ENCODE assay signal across 26 cellular contexts in the genomic region with DNA sequence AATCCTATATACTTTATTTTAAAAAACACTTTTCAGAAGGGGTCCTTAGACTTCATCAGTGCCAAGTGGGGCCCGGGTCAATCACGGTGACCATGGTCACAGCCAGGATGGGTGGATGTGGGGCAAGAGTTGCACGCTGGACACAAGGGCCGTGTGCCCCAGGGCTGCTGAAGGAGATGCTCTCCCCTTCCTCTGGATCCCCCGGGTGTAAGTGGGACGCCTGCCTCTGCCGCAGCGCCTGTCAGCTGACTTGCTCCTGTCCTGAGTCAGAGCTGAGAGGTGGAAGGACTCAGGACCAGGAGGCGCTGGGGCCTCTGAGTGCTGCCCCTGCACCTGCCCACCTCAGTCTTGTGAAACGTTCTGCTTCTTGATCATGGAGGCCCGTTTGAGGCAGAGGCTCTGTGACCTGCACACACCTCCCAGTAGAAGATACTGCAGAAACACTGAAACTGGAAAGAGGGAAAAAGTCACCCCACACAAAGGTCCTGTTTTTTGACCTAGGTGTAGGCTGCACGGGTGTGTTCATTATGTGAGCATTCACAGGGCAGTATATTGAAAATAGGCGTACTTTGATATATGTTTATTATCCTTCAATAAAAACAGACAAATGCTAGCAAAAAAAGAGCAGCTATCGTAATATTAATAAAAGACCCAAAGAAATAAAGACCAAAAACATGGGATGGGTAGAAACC. TPM values are rescaled to one million over a fixed set of nuclear protein-coding genes. Genes with fewer than 3 reads are reported as not detected.
"Had no signal": no experiment of that assay in that cellular context is flagged by ENCODE, and none has a peak within 500 bp of the region (broad histone marks: within the 10 kb centered on the region; RNA-seq: fewer than 3 reads in every experiment).

No MANE protein-coding gene starts in this region.

- H3K36me3 ChIP-seq: gastroesophageal sphincter, heart left ventricle, left lung, thoracic aorta, tibial nerve, upper lobe of left lung had no signal

- H3K4me1 ChIP-seq: gastroesophageal sphincter, parathyroid adenoma had no signal

- H3K9me3 ChIP-seq: gastroesophageal sphincter, heart left ventricle, left lung, thoracic aorta, tibial nerve, upper lobe of left lung had no signal

- DNase-seq: dorsolateral prefrontal cortex; effector CD8-positive, alpha-beta T cell; endodermal cell; foreskin fibroblast; heart left ventricle; kidney; left lung; mesenchymal stem cell; midbrain; nephron progenitor cell; stimulated activated CD4-positive, alpha-beta T cell treated with anti-CD3 and anti-CD28 coated beads, Interleukin-4, amount 100 ng/mL, for 4 hours; upper lobe of left lung had no signal

- H3K27ac Mint-ChIP-seq: endodermal cell; naive thymus-derived CD8-positive, alpha-beta T cell; nephron progenitor cell; progenitor cell of endocrine pancreas; stimulated activated memory B cell treated with anti-CD40 and anti-IgM and Interleukin-4, amounts not matched to agents 10 μg/mL and 1 μg/mL and 100 μg/mL, for 72 hours; stimulated activated naive CD8-positive, alpha-beta T cell treated with anti-CD3 and anti-CD28 coated beads, Interleukin-15, Interleukin-2, amounts not matched to agents 100 ng/mL and 50 ng/mL, for 24 hours had no signal

- H3K4me3 ChIP-seq: dorsolateral prefrontal cortex, gastroesophageal sphincter, heart left ventricle, hepatocyte, left lung, thoracic aorta, tibial nerve, upper lobe of left lung had no signal

- ATAC-seq: esophagus mucosa; gastroesophageal sphincter; heart left ventricle; left lung; naive thymus-derived CD8-positive, alpha-beta T cell; sciatic nerve; stimulated activated memory B cell treated with anti-CD40 and anti-IgM and Interleukin-4, amounts not matched to agents 10 μg/mL and 1 μg/mL and 100 μg/mL, for 72 hours had no signal

- H3K4me1 Mint-ChIP-seq: endodermal cell; stimulated activated memory B cell treated with anti-CD40 and anti-IgM and Interleukin-4, amounts not matched to agents 10 μg/mL and 1 μg/mL and 100 μg/mL, for 72 hours had no signal

- FAIRE-seq: colon, kidney, urothelium cell line had no signal

- H3K27ac ChIP-seq: dorsolateral prefrontal cortex, epithelial cell of prostate, gastroesophageal sphincter, heart left ventricle, hepatocyte, left lung, parathyroid adenoma, thoracic aorta, tibial nerve, upper lobe of left lung had no signal

- H3K9me3 Mint-ChIP-seq: naive thymus-derived CD8-positive, alpha-beta T cell; stimulated activated memory B cell treated with anti-CD40 and anti-IgM and Interleukin-4, amounts not matched to agents 10 μg/mL and 1 μg/mL and 100 μg/mL, for 72 hours; stimulated activated naive CD8-positive, alpha-beta T cell treated with anti-CD3 and anti-CD28 coated beads, Interleukin-15, Interleukin-2, amounts not matched to agents 100 ng/mL and 50 ng/mL, for 24 hours had no signal

- H3K27me3 ChIP-seq: dorsolateral prefrontal cortex, gastroesophageal sphincter, heart left ventricle, hepatocyte, left lung, tibial nerve, upper lobe of left lung had no signal

- H3K4me3 Mint-ChIP-seq: endodermal cell; naive thymus-derived CD8-positive, alpha-beta T cell; nephron progenitor cell; stimulated activated memory B cell treated with anti-CD40 and anti-IgM and Interleukin-4, amounts not matched to agents 10 μg/mL and 1 μg/mL and 100 μg/mL, for 72 hours; stimulated activated naive CD8-positive, alpha-beta T cell treated with anti-CD3 and anti-CD28 coated beads, Interleukin-15, Interleukin-2, amounts not matched to agents 100 ng/mL and 50 ng/mL, for 24 hours had no signal

- H3K36me3 Mint-ChIP-seq: naive thymus-derived CD8-positive, alpha-beta T cell; stimulated activated memory B cell treated with anti-CD40 and anti-IgM and Interleukin-4, amounts not matched to agents 10 μg/mL and 1 μg/mL and 100 μg/mL, for 72 hours had no signal

RNA-seq across cellular contexts. Expression of a gene that starts 40.9 kb away (rescaled TPM):
- total RNA-seq: naive thymus-derived CD8-positive, alpha-beta T cell had no signal
- polyA plus RNA-seq: naive thymus-derived CD8-positive, alpha-beta T cell had no signal
